ENCODE assay signal across 35 cellular contexts in the genomic region with DNA sequence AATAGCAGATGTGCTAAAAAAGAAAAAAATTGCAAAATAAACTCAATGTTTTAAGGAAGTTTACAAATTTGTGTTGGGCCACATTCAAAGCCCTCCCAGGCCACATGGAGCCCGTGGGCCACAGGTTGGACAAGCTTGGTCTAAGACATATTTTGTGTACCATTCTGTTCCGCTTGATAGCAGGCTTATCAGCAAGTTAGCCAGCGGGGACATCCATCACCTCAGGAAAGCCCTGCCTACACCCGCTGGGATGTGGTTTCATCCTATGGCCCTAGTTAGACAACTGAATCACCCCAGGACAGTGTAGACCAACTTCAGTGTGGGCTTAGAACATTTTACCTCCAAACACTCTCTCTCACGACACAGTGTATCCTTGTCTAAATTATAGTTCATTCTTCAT. TPM values are rescaled to one million over a fixed set of nuclear protein-coding genes. Genes with fewer than 3 reads are reported as not detected.
"Had no signal": no experiment of that assay in that cellular context is flagged by ENCODE, and none has a peak within 500 bp of the region (broad histone marks: within the 10 kb centered on the region; RNA-seq: fewer than 3 reads in every experiment).

No MANE protein-coding gene starts in this region.

- H3K4me1 ChIP-seq: adrenal gland, body of pancreas, breast epithelium had no signal

- H3K27me3 ChIP-seq: adrenal gland, body of pancreas, brain microvascular endothelial cell, breast epithelium had no signal

- H3K27ac ChIP-seq: adrenal gland, body of pancreas, brain microvascular endothelial cell, breast epithelium, VCaP had no signal

- H3K4me3 ChIP-seq: adrenal gland, body of pancreas, breast epithelium had no signal

- FAIRE-seq: astrocyte, TTC549 had no signal

- H3K9me3 ChIP-seq: adrenal gland, body of pancreas, breast epithelium had no signal

- DNase-seq: activated B cell treated with CpG ODN at 0.5 μM for 24 hours; activated CD4-positive, alpha-beta memory T cell treated with anti-CD3 and anti-CD28 coated beads for 36 hours; activated CD4-positive, alpha-beta T cell treated with anti-CD3 and anti-CD28 coated beads for 4 hours; activated CD4-positive, alpha-beta T cell treated with anti-CD3 and anti-CD28 coated beads, Interleukin-2, amount 10 ng/mL, durations not matched to agents 24 days and 14 days; activated CD4-positive, alpha-beta T cell treated with anti-CD3 and anti-CD28 coated beads, Interleukin-2, amount 50 U/mL, for 1 hour; activated CD4-positive, alpha-beta T cell treated with anti-CD3 and anti-CD28 coated beads, Interleukin-2, amount 50 U/mL, for 4 hours; activated CD4-positive, CD25-positive, alpha-beta regulatory T cell treated with anti-CD3 and anti-CD28 coated beads, Interleukin-2, amount 50 U/mL, for 72 hours; activated CD8-positive, alpha-beta memory T cell treated with anti-CD3 and anti-CD28 coated beads, Interleukin-2, amount 50 U/mL, for 4 hours; activated CD8-positive, alpha-beta T cell treated with anti-CD3 and anti-CD28 coated beads for 36 hours; activated effector memory CD4-positive, alpha-beta T cell treated with anti-CD3 and anti-CD28 coated beads, Interleukin-2, amount 50 U/mL, for 16 hours; activated gamma-delta T cell treated with Interleukin-2 at 50 U/mL for 16 hours; activated naive CD4-positive, alpha-beta T cell; activated naive CD4-positive, alpha-beta T cell treated with anti-CD3 and anti-CD28 coated beads for 36 hours; activated naive CD4-positive, alpha-beta T cell treated with anti-CD3 and anti-CD28 coated beads, Interleukin-2, amount 50 U/mL, for 16 hours; activated naive CD8-positive, alpha-beta T cell treated with anti-CD3 and anti-CD28 coated beads for 36 hours; activated T-cell treated with anti-CD3 and anti-CD28 coated beads for 4 hours; activated T-cell treated with anti-CD3 and anti-CD28 coated beads, Interleukin-2, amount 50 U/mL, for 1 hour; activated T-cell treated with anti-CD3 and anti-CD28 coated beads, Interleukin-2, amount 50 U/mL, for 4 hours; activated T-cell treated with anti-CD3 and anti-CD28 coated beads, Interleukin-2, amount 50 U/mL, for 72 hours; adrenal gland; amniotic stem cell; aorta; body of pancreas; brain microvascular endothelial cell; central memory CD4-positive, alpha-beta T cell; T-helper 2 cell; T-helper 9 cell had no signal

- ATAC-seq: activated CD8-positive, alpha-beta T cell treated with anti-CD3 and anti-CD28 coated beads for 36 hours; activated naive CD4-positive, alpha-beta T cell treated with anti-CD3 and anti-CD28 coated beads, Interleukin-2, amount 50 U/mL, for 72 hours; activated T-cell treated with anti-CD3 and anti-CD28 coated beads, Interleukin-2, amount 50 U/mL, for 4 hours; activated T-cell treated with anti-CD3 and anti-CD28 coated beads, Interleukin-2, amount 50 U/mL, for 72 hours; activated T-helper 17 cell treated with anti-CD3 and anti-CD28 coated beads, Interleukin-2, amount 50 U/mL, for 72 hours; body of pancreas had no signal

- H3K36me3 ChIP-seq: adrenal gland, brain microvascular endothelial cell, breast epithelium had no signal

RNA-seq across cellular contexts. Expression of gene CD8B2, which starts 32.6 kb away (rescaled TPM):
- total RNA-seq: activated B cell treated with CpG ODN at 0.5 μM for 24 hours, adrenal gland, astrocyte, body of pancreas, cardiac septum, cerebellum had no signal
- polyA plus RNA-seq: adrenal gland had no signal
